ENCODE assay signal across 2 cellular contexts in the genomic region with DNA sequence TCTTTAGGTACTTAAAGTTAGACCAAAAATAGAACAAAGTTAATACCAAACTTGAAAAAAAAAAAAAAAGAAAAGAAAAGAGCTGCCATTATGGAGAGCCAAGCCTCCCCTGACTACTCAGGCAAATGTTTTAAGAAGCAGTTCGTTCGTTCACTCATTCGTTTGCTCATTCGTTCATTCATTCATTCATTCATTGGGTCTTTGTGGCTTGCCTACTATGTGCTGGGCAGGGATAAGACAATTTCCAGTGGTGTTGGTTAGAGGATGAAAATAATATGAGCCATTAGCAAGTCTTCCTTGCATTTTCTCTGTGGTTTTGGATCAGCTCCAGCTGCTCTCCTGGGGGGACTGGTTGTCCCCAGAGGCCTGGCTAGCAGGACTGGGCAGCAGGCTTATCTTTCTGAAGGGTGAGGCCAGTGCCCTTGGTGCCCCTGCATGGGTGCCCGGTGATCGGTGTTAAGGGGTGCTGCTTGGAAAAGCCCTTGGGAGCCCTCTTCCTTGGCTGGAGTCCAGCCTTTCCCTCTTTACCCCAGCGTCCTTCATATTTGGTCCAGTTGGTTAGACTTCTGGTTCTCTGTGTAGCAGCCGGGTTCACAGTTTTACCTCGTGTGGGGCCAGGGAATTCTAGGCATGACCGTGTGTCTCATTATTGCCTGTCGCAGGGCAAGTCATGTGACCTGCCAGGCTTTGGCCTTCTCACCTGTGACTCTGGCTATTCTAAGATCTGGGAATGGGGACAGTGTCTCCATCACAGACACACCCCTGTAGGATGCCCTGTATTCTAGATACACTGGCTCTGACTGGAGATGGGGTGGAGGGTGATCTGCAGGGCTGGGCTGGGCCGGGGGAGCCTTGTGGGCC.
TF ChIP-seq lines count a peak whose summit lies in the region.

No MANE protein-coding gene starts in this region.

TF ChIP-seq in HEK293, 187 proteins besides CTCF, POLR2A, EP300 and RAD21:
- TF ChIP-seq ZBTB44 (tag by site-specific recombination; IDR thresholded peaks at IDR 0.05), result peak; percentile 70; the same call in 1 of the 2 replicates
- peak; percentile 30; the same call in 1 of the 2 replicates for TF ChIP-seq PATZ1 (tag by site-specific recombination; IDR thresholded peaks at IDR 0.05)
- TF ChIP-seq GLIS1 (tag by site-specific recombination; IDR thresholded peaks at IDR 0.05), result peak; percentile 93
- peak; percentile 76 for TF ChIP-seq ZNF423 (tag by site-specific recombination; IDR thresholded peaks at IDR 0.05)
- TF ChIP-seq ZNF274 (IDR thresholded peaks at IDR 0.05; ENCODE audit: low read length), result no peak
- no peak for TF ChIP-seq ZNF274 (tag by site-specific recombination; IDR thresholded peaks at IDR 0.05; ENCODE audit: borderline replicate concordance)
- TF ChIP-seq, protein P1, sequence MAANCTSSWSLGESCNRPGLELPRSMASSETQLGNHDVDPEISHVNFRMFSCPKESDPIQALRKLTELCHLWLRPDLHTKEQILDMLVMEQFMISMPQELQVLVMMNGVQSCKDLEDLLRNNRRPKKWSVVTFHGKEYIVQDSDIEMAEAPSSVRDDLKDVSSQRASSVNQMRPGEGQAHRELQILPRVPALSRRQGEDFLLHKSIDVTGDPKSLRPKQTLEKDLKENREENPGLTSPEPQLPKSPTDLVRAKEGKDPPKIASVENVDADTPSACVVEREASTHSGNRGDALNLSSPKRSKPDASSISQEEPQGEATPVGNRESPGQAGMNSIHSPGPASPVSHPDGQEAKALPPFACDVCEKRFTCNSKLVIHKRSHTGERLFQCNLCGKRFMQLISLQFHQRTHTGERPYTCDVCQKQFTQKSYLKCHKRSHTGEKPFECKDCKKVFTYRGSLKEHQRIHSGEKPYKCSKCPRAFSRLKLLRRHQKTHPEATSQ (tag by site-specific recombination; IDR thresholded peaks at IDR 0.05), result no peak
- TF ChIP-seq ZNF24 (tag by site-specific recombination; IDR thresholded peaks at IDR 0.05), result peak; percentile 96
- TF ChIP-seq ZBTB8A (tag by site-specific recombination; IDR thresholded peaks at IDR 0.05), result peak; percentile 78
- TF ChIP-seq ZNF394 (tag by site-specific recombination; IDR thresholded peaks at IDR 0.05; ENCODE audit: borderline replicate concordance), result peak; percentile 60; the same call in 1 of the 2 replicates
- peak; percentile 56; the same call in 1 of the 2 replicates for TF ChIP-seq ZNF366 (tag by site-specific recombination; conservative IDR thresholded peaks at IDR 0.05)
- no peak for TF ChIP-seq ZNF596 (tag by site-specific recombination; IDR thresholded peaks at IDR 0.05)
- peak; percentile 18; the same call in 1 of the 2 replicates for TF ChIP-seq IKZF3 (tag by site-specific recombination; IDR thresholded peaks at IDR 0.05)
- peak; percentile 34; the same call in 1 of the 2 replicates for TF ChIP-seq ZNF341 (tag by site-specific recombination; IDR thresholded peaks at IDR 0.05; ENCODE audit: low read depth)

TF ChIP-seq in GM12878, 131 proteins besides CTCF, POLR2A, EP300 and RAD21:
- TF ChIP-seq CHD4 (IDR thresholded peaks at IDR 0.05), result no peak
- TF ChIP-seq ZNF24 (IDR thresholded peaks at IDR 0.05), result 0 out of 2 replicates have a peak, but pooled peaks have one; percentile 11
